ENCODE assay signal across 8 cellular contexts in the genomic region with DNA sequence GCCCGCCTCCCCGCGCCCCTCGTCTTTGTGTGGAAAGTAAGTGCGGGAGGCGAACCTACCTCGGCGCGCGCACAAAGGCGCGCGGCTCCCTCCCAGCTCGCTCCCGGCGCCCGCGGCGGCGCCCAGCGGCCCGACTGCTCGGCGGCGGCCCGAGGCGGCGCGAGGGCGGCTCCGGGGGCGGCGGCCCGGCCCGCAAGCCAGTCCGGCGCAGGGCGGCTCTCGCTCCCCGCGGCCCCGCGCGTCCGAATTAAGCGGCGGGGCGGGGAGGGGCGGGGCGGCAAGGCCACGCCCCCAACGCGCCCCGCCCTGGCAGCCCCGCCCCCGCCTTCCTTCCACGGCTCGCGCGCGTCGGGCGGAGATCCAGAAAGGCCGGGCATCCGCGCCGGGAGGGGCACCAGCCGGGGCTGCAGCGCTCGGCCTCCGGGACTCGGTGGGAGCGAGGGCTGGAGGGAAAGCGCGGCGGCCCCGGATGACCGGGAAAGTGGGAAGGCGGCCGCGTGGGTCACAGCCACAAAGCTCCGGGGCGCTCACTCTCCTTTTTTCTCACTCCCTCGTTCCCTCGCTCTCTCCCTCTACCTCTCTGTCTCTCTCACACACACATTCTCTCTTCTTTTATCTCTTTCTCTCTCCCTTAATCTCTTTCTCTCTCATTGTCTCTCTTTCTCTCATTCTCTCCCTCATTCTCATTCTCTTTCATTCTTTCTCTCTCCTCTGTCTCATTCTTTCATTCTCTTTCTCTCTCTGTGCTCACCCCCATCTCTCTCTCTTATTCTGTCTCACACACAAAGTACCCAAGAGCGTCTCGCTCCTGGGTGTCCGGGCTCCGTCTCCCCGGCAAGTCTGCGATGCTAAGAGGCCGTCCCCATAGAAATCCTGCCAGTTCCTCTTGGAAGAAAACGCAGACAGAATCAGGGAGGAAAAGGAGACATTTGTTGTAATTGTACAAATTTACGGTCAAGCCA.
DNase-seq lines count a peak whose midpoint lies in the region; ATAC-seq and TF ChIP-seq lines count a peak whose summit lies in the region.

No MANE protein-coding gene starts in this region.

- no peaks in the 10 kb centered on the region for H3K36me3 ChIP-seq in SJCRH30
- H3K36me3 ChIP-seq in thyroid gland, result no peaks in the 10 kb centered on the region

- H3K4me1 ChIP-seq in SJCRH30 (peaks cover 19% of the 10 kb centered on the region), thyroid gland (peaks cover 0 to 6% of the 10 kb centered on the region in 2 donors)

- H3K27ac ChIP-seq in SJCRH30 (peak overlapping the region; percentile 7; the same call in 1 of the 2 replicates), thyroid gland (no peak overlapping the region)

- 2 to 3% methylated on average over 24 to 31 of the region's 94 CpGs for WGBS in thyroid gland, 2 donors

- H3K4me3 ChIP-seq in SJCRH30 (peak overlapping the region; percentile 63), thyroid gland (replicated peaks in 1 of 3) (peak overlapping the region in 2 of 3 donors; percentile 43 to 75)

- peaks cover 38% of the 10 kb centered on the region for H3K36me3 Mint-ChIP-seq in activated naive CD8-positive, alpha-beta T cell treated with anti-CD3 and anti-CD28 coated beads for 36 hours

- peaks cover 4% of the 10 kb centered on the region for H3K27me3 Mint-ChIP-seq in activated naive CD8-positive, alpha-beta T cell treated with anti-CD3 and anti-CD28 coated beads for 36 hours

- ATAC-seq in GM19463 (IDR thresholded peaks at IDR 0.05; ENCODE audit: unreplicated experiment), result peak; percentile 38
- peak; percentile 92 for ATAC-seq in omental fat pad (ENCODE audit: low FRiP score)

- H3K9me3 ChIP-seq in SJCRH30 (replicated peaks), result no peaks in the 10 kb centered on the region
- H3K9me3 ChIP-seq in thyroid gland, result no peaks in the 10 kb centered on the region

- no peaks in the 10 kb centered on the region for H3K27me3 ChIP-seq in SJCRH30
- H3K27me3 ChIP-seq in thyroid gland, result no peaks in the 10 kb centered on the region

- DNase-seq in CMK (ENCODE audit: low read depth) (peak; percentile 26), HT1080 (ENCODE audit: low read depth) (peak; percentile 16), SJCRH30 (peak; percentile 68 to 79), head of caudate nucleus (peak; percentile 47 to 95 (median 88)), omental fat pad (ENCODE audit: low spot score) (peak; percentile 59), thyroid gland (peak; percentile 77 to 82)
- DNase-seq in activated naive CD8-positive, alpha-beta T cell treated with anti-CD3 and anti-CD28 coated beads for 36 hours, result peak; percentile 77

- peak in 1 of 2 donors; percentile 87 for TF ChIP-seq POLR2A in thyroid gland (IDR thresholded peaks at IDR 0.05)

- peak overlapping the region; percentile 93 for H3K4me3 Mint-ChIP-seq in activated naive CD8-positive, alpha-beta T cell treated with anti-CD3 and anti-CD28 coated beads for 36 hours

- peaks cover 10% of the 10 kb centered on the region for H3K9me3 Mint-ChIP-seq in activated naive CD8-positive, alpha-beta T cell treated with anti-CD3 and anti-CD28 coated beads for 36 hours

- intact Hi-C loops in head of caudate nucleus (cut with DNase I), result loop anchor here (5.0 kb wide), 1 partner anchor 233 kb away; a partner anchor contains a TSS
- intact Hi-C loops in thyroid gland (cut with DNase I), result no loop called here

- TF ChIP-seq CTCF in omental fat pad (IDR thresholded peaks at IDR 0.05), result no peak
- TF ChIP-seq CTCF in thyroid gland (IDR thresholded peaks at IDR 0.05), result no peak

- peaks cover 68% of the 10 kb centered on the region for H3K4me1 Mint-ChIP-seq in activated naive CD8-positive, alpha-beta T cell treated with anti-CD3 and anti-CD28 coated beads for 36 hours

- H3K27ac Mint-ChIP-seq in activated naive CD8-positive, alpha-beta T cell treated with anti-CD3 and anti-CD28 coated beads for 36 hours, result peak overlapping the region; percentile 97

Comparison
In these comparisons a context has a peak if more than half of its experiments do, and no peak if none do; other contexts are left out.
1. DNase-seq: peak in every context shown above with its lines; median percentile 88 in head of caudate nucleus; 80 in thyroid gland; 77 in activated naive CD8-positive, alpha-beta T cell treated with anti-CD3 and anti-CD28 coated beads for 36 hours; 74 in SJCRH30; 59 in omental fat pad; 26 in CMK; 16 in HT1080.